Comparison of ENCODE assay signal across 1 cellular context in the genomic region with DNA sequence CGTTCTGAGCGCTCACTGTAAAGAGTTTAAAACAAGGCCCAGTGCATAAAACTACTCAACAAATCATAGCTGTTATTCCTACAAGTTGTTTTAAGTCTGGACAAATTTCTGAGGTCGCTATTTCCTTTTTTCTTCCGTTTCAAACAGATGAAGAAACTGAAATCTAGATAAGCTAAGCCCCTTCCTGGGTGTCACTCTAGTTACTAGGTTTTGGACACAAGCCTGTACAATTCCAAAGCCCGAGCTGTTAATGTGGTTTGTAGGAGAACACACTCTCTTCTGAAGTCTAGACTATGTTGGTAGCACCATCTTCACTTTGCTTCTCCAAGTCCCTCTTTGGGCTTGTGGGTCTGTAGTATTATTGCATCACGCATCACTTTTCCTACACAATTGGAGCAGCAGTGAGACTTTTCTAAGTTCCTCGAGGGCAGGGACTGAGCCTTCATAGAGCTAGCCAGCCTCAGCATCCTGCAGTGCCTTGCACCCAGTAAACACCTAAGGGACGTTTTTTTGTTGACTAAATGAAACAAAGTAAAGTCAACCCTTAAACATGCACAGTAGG.
TF ChIP-seq lines count a peak whose summit lies in the region.

No MANE protein-coding gene starts in this region.

TF ChIP-seq in K562, 482 proteins besides CTCF, POLR2A, EP300 and RAD21 (continued from another document):
- TF ChIP-seq, protein P1, sequence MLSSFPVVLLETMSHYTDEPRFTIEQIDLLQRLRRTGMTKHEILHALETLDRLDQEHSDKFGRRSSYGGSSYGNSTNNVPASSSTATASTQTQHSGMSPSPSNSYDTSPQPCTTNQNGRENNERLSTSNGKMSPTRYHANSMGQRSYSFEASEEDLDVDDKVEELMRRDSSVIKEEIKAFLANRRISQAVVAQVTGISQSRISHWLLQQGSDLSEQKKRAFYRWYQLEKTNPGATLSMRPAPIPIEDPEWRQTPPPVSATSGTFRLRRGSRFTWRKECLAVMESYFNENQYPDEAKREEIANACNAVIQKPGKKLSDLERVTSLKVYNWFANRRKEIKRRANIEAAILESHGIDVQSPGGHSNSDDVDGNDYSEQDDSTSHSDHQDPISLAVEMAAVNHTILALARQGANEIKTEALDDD (IDR thresholded peaks at IDR 0.05) = peak; percentile 56
- TF ChIP-seq, protein P2, sequence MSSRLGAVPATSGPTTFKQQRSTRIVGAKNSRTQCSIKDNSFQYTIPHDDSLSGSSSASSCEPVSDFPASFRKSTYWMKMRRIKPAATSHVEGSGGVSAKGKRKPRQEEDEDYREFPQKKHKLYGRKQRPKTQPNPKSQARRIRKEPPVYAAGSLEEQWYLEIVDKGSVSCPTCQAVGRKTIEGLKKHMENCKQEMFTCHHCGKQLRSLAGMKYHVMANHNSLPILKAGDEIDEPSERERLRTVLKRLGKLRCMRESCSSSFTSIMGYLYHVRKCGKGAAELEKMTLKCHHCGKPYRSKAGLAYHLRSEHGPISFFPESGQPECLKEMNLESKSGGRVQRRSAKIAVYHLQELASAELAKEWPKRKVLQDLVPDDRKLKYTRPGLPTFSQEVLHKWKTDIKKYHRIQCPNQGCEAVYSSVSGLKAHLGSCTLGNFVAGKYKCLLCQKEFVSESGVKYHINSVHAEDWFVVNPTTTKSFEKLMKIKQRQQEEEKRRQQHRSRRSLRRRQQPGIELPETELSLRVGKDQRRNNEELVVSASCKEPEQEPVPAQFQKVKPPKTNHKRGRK (tag; IDR thresholded peaks at IDR 0.05) = no peak
- no peak for TF ChIP-seq U2AF2 (optimal IDR thresholded peaks at IDR 0.05; ENCODE audit: low read depth, low read length)
- TF ChIP-seq, protein P3, sequence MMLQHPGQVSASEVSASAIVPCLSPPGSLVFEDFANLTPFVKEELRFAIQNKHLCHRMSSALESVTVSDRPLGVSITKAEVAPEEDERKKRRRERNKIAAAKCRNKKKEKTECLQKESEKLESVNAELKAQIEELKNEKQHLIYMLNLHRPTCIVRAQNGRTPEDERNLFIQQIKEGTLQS (IDR thresholded peaks at IDR 0.05) = peak; percentile 65; the same call in 1 of the 2 replicates
- TF ChIP-seq, protein P3 (CRISPR knock-in tag; conservative IDR thresholded peaks at IDR 0.05) = no peak
- TF ChIP-seq SAP30 (IDR thresholded peaks at IDR 0.05; ENCODE audit: borderline replicate concordance, insufficient read depth, low read depth, low read length, poor library complexity, severe bottlenecking) = no peak
- TF ChIP-seq, protein P4, sequence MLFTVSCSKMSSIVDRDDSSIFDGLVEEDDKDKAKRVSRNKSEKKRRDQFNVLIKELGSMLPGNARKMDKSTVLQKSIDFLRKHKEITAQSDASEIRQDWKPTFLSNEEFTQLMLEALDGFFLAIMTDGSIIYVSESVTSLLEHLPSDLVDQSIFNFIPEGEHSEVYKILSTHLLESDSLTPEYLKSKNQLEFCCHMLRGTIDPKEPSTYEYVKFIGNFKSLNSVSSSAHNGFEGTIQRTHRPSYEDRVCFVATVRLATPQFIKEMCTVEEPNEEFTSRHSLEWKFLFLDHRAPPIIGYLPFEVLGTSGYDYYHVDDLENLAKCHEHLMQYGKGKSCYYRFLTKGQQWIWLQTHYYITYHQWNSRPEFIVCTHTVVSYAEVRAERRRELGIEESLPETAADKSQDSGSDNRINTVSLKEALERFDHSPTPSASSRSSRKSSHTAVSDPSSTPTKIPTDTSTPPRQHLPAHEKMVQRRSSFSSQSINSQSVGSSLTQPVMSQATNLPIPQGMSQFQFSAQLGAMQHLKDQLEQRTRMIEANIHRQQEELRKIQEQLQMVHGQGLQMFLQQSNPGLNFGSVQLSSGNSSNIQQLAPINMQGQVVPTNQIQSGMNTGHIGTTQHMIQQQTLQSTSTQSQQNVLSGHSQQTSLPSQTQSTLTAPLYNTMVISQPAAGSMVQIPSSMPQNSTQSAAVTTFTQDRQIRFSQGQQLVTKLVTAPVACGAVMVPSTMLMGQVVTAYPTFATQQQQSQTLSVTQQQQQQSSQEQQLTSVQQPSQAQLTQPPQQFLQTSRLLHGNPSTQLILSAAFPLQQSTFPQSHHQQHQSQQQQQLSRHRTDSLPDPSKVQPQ (CRISPR knock-in tag; IDR thresholded peaks at IDR 0.05; ENCODE audit: borderline replicate concordance) = no peak
- TF ChIP-seq ATF7 (IDR thresholded peaks at IDR 0.05) = no peak
- TF ChIP-seq CEBPG (CRISPR knock-in tag; IDR thresholded peaks at IDR 0.05) = peak; percentile 59
- peak; percentile 76 to 77 for TF ChIP-seq CEBPG (tag; conservative IDR thresholded peaks at IDR 0.05 in 1 of 2, IDR thresholded peaks at IDR 0.05 in 1 of 2)
- TF ChIP-seq CEBPB (tag; IDR thresholded peaks at IDR 0.05) = peak; percentile 57
- no peak for TF ChIP-seq DPF2 (IDR thresholded peaks at IDR 0.05)
- TF ChIP-seq BDP1 (IDR thresholded peaks at IDR 0.05; ENCODE audit: insufficient read depth, insufficient read length) = no peak
- TF ChIP-seq KDM1A (IDR thresholded peaks at IDR 0.05) = no peak
